13 cellular contexts compared by ENCODE assay signal in genomic region chr9:128716581-128717254, GRCh38.
"Had no signal": no experiment of that assay in that cellular context is flagged by ENCODE, and none has a peak within 500 bp of the region (broad histone marks: within the 10 kb centered on the region; RNA-seq: fewer than 3 reads in every experiment).

No MANE protein-coding gene starts in this region.

- H3K9me3 Mint-ChIP-seq: stimulated activated naive CD8-positive, alpha-beta T cell treated with anti-CD3 and anti-CD28 coated beads, Interleukin-15, Interleukin-2, amounts not matched to agents 100 ng/mL and 50 ng/mL, for 24 hours; WTC11 had no signal

- H3K9me3 ChIP-seq: heart left ventricle, thoracic aorta had no signal

- H3K27me3 Mint-ChIP-seq: stimulated activated naive CD8-positive, alpha-beta T cell treated with anti-CD3 and anti-CD28 coated beads, Interleukin-15, Interleukin-2, amounts not matched to agents 100 ng/mL and 50 ng/mL, for 24 hours had no signal

- H3K4me3 ChIP-seq: heart left ventricle, thoracic aorta had no signal

- H3K27me3 ChIP-seq: heart left ventricle had no signal

- H3K27ac ChIP-seq: heart left ventricle, thoracic aorta had no signal

- ATAC-seq: heart left ventricle, right cardiac atrium, WTC11 had no signal

- H3K4me1 ChIP-seq: heart left ventricle had no signal

- H3K4me3 Mint-ChIP-seq: stimulated activated naive CD8-positive, alpha-beta T cell treated with anti-CD3 and anti-CD28 coated beads, Interleukin-15, Interleukin-2, amounts not matched to agents 100 ng/mL and 50 ng/mL, for 24 hours; WTC11 had no signal

- H3K27ac Mint-ChIP-seq: stimulated activated naive CD8-positive, alpha-beta T cell treated with anti-CD3 and anti-CD28 coated beads, Interleukin-15, Interleukin-2, amounts not matched to agents 100 ng/mL and 50 ng/mL, for 24 hours; WTC11 had no signal

- DNase-seq: activated CD4-positive, alpha-beta T cell treated with anti-CD3 and anti-CD28 coated beads for 48 hours; activated naive CD4-positive, alpha-beta T cell treated with Interleukin-2 at 50 U/mL for 16 hours; central memory CD4-positive, alpha-beta T cell; cortex of kidney; effector CD8-positive, alpha-beta T cell; islet precursor cell had no signal

- H3K36me3 ChIP-seq: thoracic aorta had no signal

- FAIRE-seq: frontal cortex, urothelium cell line had no signal

- H3K4me1 Mint-ChIP-seq: WTC11 had no signal
